Comparison of ENCODE assay signal across 8 cellular contexts in the genomic region with DNA sequence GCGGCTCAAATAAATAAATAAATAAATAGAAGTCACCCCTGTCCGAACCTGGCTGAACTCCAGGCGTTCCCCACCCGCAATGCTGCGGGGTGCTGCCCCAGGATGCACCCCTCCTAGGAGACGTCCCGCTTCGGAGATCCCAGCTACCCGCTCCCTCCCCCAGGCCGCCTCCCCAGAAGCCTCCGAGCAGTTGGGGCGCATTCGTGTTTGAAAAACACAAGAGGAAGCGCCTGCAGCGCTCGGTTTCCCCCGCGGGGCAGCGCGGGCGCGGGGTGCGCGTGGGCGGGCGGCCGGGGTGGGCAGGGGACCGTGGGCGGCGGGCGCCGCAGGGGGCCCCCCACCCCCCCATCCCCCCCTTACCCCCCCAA. TPM values are rescaled to one million over a fixed set of nuclear protein-coding genes. Genes with fewer than 3 reads are reported as not detected.
DNase-seq lines count a peak whose midpoint lies in the region; ATAC-seq and TF ChIP-seq lines count a peak whose summit lies in the region.

No MANE protein-coding gene starts in this region.

- DNase-seq in activated T-cell treated with anti-CD3 and anti-CD28 coated beads for 1 hour (ENCODE audit: low read depth) (peak; percentile 38), activated T-cell treated with anti-CD3 and anti-CD28 coated beads for 4 hours (no peak), endothelial cell (ENCODE audit: low spot score) (no peak), mucosa of descending colon (peak; percentile 57 to 82 (median 74)), type B pancreatic cell (ENCODE audit: extremely low spot score, unreplicated experiment) (no peak), GF-D8 (lab: John Stamatoyannopoulos, UW) (no peak), NCI-H1105 (lab: John Stamatoyannopoulos, UW) (no peak)
- DNase-seq in activated CD4-positive, alpha-beta memory T cell treated with anti-CD3 and anti-CD28 coated beads for 36 hours = peak; percentile 63

- H3K9me3 ChIP-seq in mucosa of descending colon = no peaks in the 10 kb centered on the region

- CTCF ChIA-PET in activated CD4-positive, alpha-beta memory T cell treated with anti-CD3 and anti-CD28 coated beads for 36 hours (lab: Charles Lee) = interaction anchor here (0.8 to 2.7 kb wide), 5 partner anchors 8 to 114 kb away, joined by 3 to 17 read pairs (median 5); no protein-coding TSS in a partner anchor

- intact Hi-C loops in activated CD4-positive, alpha-beta memory T cell treated with anti-CD3 and anti-CD28 coated beads for 36 hours (cut with micrococcal nuclease) = loop anchor here (2.0 kb wide), 2 partner anchors 17 to 23 kb away; no protein-coding TSS in a partner anchor
- intact Hi-C loops in mucosa of descending colon (cut with DNase I, micrococcal nuclease) = no loop called here

- peaks cover 4% of the 10 kb centered on the region for H3K36me3 Mint-ChIP-seq in activated CD4-positive, alpha-beta memory T cell treated with anti-CD3 and anti-CD28 coated beads for 36 hours
- H3K36me3 Mint-ChIP-seq in endothelial cell (ENCODE audit: low read depth, unreplicated experiment) (peaks cover 10% of the 10 kb centered on the region), type B pancreatic cell (no peaks in the 10 kb centered on the region)

- TF ChIP-seq CTCF in endothelial cell (IDR thresholded peaks at IDR 0.05; ENCODE audit: unreplicated experiment) = no peak
- no peak for TF ChIP-seq CTCF in mucosa of descending colon (IDR thresholded peaks at IDR 0.05)
- no peak for TF ChIP-seq CTCF in type B pancreatic cell (conservative IDR thresholded peaks at IDR 0.05)

- H3K4me3 Mint-ChIP-seq in activated CD4-positive, alpha-beta memory T cell treated with anti-CD3 and anti-CD28 coated beads for 36 hours = peak overlapping the region; percentile 80
- H3K4me3 Mint-ChIP-seq in endothelial cell (ENCODE audit: unreplicated experiment) = peak overlapping the region; percentile 89
- H3K4me3 Mint-ChIP-seq in type B pancreatic cell = peak overlapping the region; percentile 95

- POLR2A ChIA-PET in activated CD4-positive, alpha-beta memory T cell treated with anti-CD3 and anti-CD28 coated beads for 36 hours (lab: Charles Lee) = interaction anchor here (0.9 to 1.6 kb wide), 2 partner anchors 16 to 24 kb away, joined by 3 read pairs; no protein-coding TSS in a partner anchor

- peak overlapping the region; percentile 14 for H3K4me3 ChIP-seq in mucosa of descending colon

- peaks cover 18% of the 10 kb centered on the region for H3K4me1 ChIP-seq in mucosa of descending colon (ENCODE audit: low read depth)

- H3K9me3 Mint-ChIP-seq in activated CD4-positive, alpha-beta memory T cell treated with anti-CD3 and anti-CD28 coated beads for 36 hours = peaks cover 6% of the 10 kb centered on the region
- no peaks in the 10 kb centered on the region for H3K9me3 Mint-ChIP-seq in endothelial cell (ENCODE audit: unreplicated experiment)
- peaks cover 7% of the 10 kb centered on the region for H3K9me3 Mint-ChIP-seq in type B pancreatic cell

- peaks cover 78% of the 10 kb centered on the region for H3K4me1 Mint-ChIP-seq in activated CD4-positive, alpha-beta memory T cell treated with anti-CD3 and anti-CD28 coated beads for 36 hours (ENCODE audit: low read depth)
- H3K4me1 Mint-ChIP-seq in endothelial cell (ENCODE audit: unreplicated experiment) (peaks cover 61% of the 10 kb centered on the region), type B pancreatic cell (ENCODE audit: unreplicated experiment) (peaks cover 21% of the 10 kb centered on the region)

- peak; percentile 46 for ATAC-seq in mucosa of descending colon

- no peaks in the 10 kb centered on the region for H3K36me3 ChIP-seq in mucosa of descending colon (ENCODE audit: low read depth)

- H3K27ac Mint-ChIP-seq in activated CD4-positive, alpha-beta memory T cell treated with anti-CD3 and anti-CD28 coated beads for 36 hours = peak overlapping the region; percentile 88
- H3K27ac Mint-ChIP-seq in endothelial cell (ENCODE audit: unreplicated experiment) (peak overlapping the region; percentile 24), type B pancreatic cell (peak overlapping the region; percentile 69)

- H3K27me3 Mint-ChIP-seq in activated CD4-positive, alpha-beta memory T cell treated with anti-CD3 and anti-CD28 coated beads for 36 hours = no peaks in the 10 kb centered on the region
- peaks cover 9% of the 10 kb centered on the region for H3K27me3 Mint-ChIP-seq in endothelial cell (ENCODE audit: unreplicated experiment)
- peaks cover 31% of the 10 kb centered on the region for H3K27me3 Mint-ChIP-seq in type B pancreatic cell

RNA-seq across cellular contexts. Expression of a gene that starts 27.3 kb away (rescaled TPM):
- 10 to 100 TPM; 69.9 to 72.6 TPM for total RNA-seq in activated CD4-positive, alpha-beta memory T cell treated with anti-CD3 and anti-CD28 coated beads for 36 hours
- 23.0 TPM for total RNA-seq in endothelial cell (ENCODE audit: unreplicated experiment)
- 1 to 10 TPM; 3.7 to 6.4 (median 4.2) TPM for total RNA-seq in mucosa of descending colon
- total RNA-seq in type B pancreatic cell (ENCODE audit: low replicate concordance) = 6.0 and 6.5 TPM in 2 replicates

RNA-seq across cellular contexts. Expression of a gene that starts 34.2 kb away (rescaled TPM):
- total RNA-seq in activated CD4-positive, alpha-beta memory T cell treated with anti-CD3 and anti-CD28 coated beads for 36 hours = 100 to 1,000 TPM; 164 to 169 TPM
- total RNA-seq in endothelial cell (ENCODE audit: unreplicated experiment) (16.6 TPM), mucosa of descending colon (100 to 1,000 TPM in 2 of 3 donors, 10 to 100 TPM in 1; 66.7 to 187 (median 132) TPM), type B pancreatic cell (ENCODE audit: low replicate concordance) (31.2 and 52.0 TPM in 2 replicates)

Comparison
In these comparisons a context has a peak if more than half of its experiments do, and no peak if none do; other contexts are left out.
1. DNase-seq: peak in activated T-cell treated with anti-CD3 and anti-CD28 coated beads for 1 hour (single experiment), activated CD4-positive, alpha-beta memory T cell treated with anti-CD3 and anti-CD28 coated beads for 36 hours (single experiment) and mucosa of descending colon (3 of 3); none in activated T-cell treated with anti-CD3 and anti-CD28 coated beads for 4 hours (single experiment), endothelial cell (single experiment), type B pancreatic cell (single experiment), GF-D8 (single experiment) and NCI-H1105 (single experiment).
2. H3K27ac Mint-ChIP-seq: peak in every context shown above with its lines; median percentile 88 in activated CD4-positive, alpha-beta memory T cell treated with anti-CD3 and anti-CD28 coated beads for 36 hours; 69 in type B pancreatic cell; 24 in endothelial cell.
3. Peak in every context shown above with its lines, with median percentiles within 50 percentile points of each other: H3K4me3 Mint-ChIP-seq.